Comparison of ENCODE assay signal across 1 cellular context in the genomic region with DNA sequence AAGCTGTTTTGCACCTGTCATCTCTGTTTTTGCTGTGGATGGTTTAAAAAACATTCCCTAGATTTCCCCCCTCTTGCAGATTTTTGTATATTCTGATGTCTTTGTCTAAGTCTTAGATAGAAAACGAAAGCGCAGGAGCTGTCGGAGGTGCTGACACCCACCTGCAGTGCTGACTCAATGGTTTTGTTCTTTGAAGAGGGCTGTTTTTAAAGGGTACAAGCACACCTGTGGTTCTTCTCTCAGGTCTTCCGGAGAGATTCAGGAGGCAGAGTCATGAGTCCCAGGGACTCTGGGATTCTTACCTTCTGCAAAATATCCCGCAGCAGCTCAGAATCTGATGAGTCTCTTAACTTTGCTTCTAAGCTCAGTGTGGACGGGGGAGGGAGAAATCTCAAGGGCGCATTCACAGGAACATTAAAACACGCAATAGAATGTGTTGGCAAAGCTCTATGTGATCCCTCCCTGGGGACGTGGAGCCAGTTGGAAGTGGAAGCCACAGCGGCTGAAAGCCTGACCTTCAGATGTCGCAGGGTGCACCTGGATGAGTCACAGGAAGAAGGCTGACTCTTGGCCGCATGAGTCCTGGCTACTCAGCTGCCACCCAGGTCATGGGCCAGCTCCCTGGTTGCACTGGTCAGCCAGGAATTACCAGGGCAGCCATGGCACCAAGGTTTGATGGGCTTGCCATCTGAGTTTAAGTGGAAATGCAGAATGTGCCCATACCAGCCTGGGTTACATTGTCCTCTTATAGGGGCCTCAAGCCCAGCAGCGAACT.
A peak's percentile ranks its signal among the peaks of the same experiment; 100 is the strongest.
TF ChIP-seq lines count a peak whose summit lies in the region.

No MANE protein-coding gene starts in this region.

TF ChIP-seq in HepG2, 621 proteins besides CTCF, POLR2A, EP300 and RAD21:
- peak; percentile 75 for TF ChIP-seq FOSL2 (CRISPR knock-in tag; IDR thresholded peaks at IDR 0.05)
